Comparison of ENCODE assay signal across 1 cellular context in genomic region chr12:102119674-102120563, GRCh38.
TF ChIP-seq lines count a peak whose summit lies in the region.

TSS of gene NUP37 (minus strand) at chr12:102120114. CDS start at chr12:102118518, 1,596 bp downstream.
TSS of gene PARPBP (plus strand) at chr12:102120183. CDS start at chr12:102123889, 3,706 bp downstream.

TF ChIP-seq in HEK293, 187 proteins besides CTCF, POLR2A, EP300 and RAD21 (continued from another document and continues in another):
- TF ChIP-seq AEBP2 (tag by site-specific recombination; IDR thresholded peaks at IDR 0.05; ENCODE audit: borderline replicate concordance) = no peak
- TF ChIP-seq ELK4 (IDR thresholded peaks at IDR 0.05; ENCODE audit: borderline replicate concordance, low read depth, low read length) = no peak
- no peak for TF ChIP-seq ZNF830 (tag by site-specific recombination; IDR thresholded peaks at IDR 0.05; ENCODE audit: low read depth)
- no peak for TF ChIP-seq FEZF1 (tag by site-specific recombination; IDR thresholded peaks at IDR 0.05)
- TF ChIP-seq ZEB2 (tag by site-specific recombination; IDR thresholded peaks at IDR 0.05) = peak; percentile 91
- no peak for TF ChIP-seq HIC1 (tag by site-specific recombination; IDR thresholded peaks at IDR 0.05)
- TF ChIP-seq PBX3 (CRISPR knock-in tag; IDR thresholded peaks at IDR 0.05) = no peak
- peak; percentile 81 for TF ChIP-seq ZNF629 (tag by site-specific recombination; IDR thresholded peaks at IDR 0.05)
- TF ChIP-seq PRDM10 (tag by site-specific recombination; IDR thresholded peaks at IDR 0.05) = peak; percentile 62; the same call in 1 of the 2 replicates
- TF ChIP-seq ZNF37A (tag by site-specific recombination; IDR thresholded peaks at IDR 0.05) = no peak
- no peak for TF ChIP-seq ZSCAN5A (tag by site-specific recombination; IDR thresholded peaks at IDR 0.05)
- no peak for TF ChIP-seq ZNF777 (tag by site-specific recombination; IDR thresholded peaks at IDR 0.05; ENCODE audit: borderline replicate concordance)
- TF ChIP-seq ZNF350 (tag by site-specific recombination; IDR thresholded peaks at IDR 0.05) = no peak
- no peak for TF ChIP-seq ZNF354C (tag by site-specific recombination; IDR thresholded peaks at IDR 0.05; ENCODE audit: borderline replicate concordance, low read depth)
- peak; percentile 61; the same call in 1 of the 2 replicates for TF ChIP-seq ZNF843 (tag by site-specific recombination; IDR thresholded peaks at IDR 0.05)
- no peak for TF ChIP-seq GLI4 (tag by site-specific recombination; IDR thresholded peaks at IDR 0.05)
- no peak for TF ChIP-seq GFI1B (tag by site-specific recombination; IDR thresholded peaks at IDR 0.05)
- no peak for TF ChIP-seq ZNF121 (tag by site-specific recombination; IDR thresholded peaks at IDR 0.05)
- no peak for TF ChIP-seq ZNF366 (tag by site-specific recombination; conservative IDR thresholded peaks at IDR 0.05)
- no peak for TF ChIP-seq ZNF114 (tag by site-specific recombination; IDR thresholded peaks at IDR 0.05)
- no peak for TF ChIP-seq ZNF239 (tag by site-specific recombination; IDR thresholded peaks at IDR 0.05)
- no peak for TF ChIP-seq YY2 (tag by site-specific recombination; IDR thresholded peaks at IDR 0.05)
- TF ChIP-seq ZNF654 (tag by site-specific recombination; IDR thresholded peaks at IDR 0.05; ENCODE audit: low read depth) = no peak
- TF ChIP-seq ZNF560 (tag by site-specific recombination; IDR thresholded peaks at IDR 0.05; ENCODE audit: borderline replicate concordance) = no peak
- peak; percentile 90 for TF ChIP-seq ZNF335 (tag by site-specific recombination; conservative IDR thresholded peaks at IDR 0.05)
- TF ChIP-seq HOXD13 (CRISPR knock-in tag; IDR thresholded peaks at IDR 0.05; ENCODE audit: borderline replicate concordance) = peak; percentile 44; the same call in 1 of the 2 replicates
- peak; percentile 94 for TF ChIP-seq ZFP69B (tag by site-specific recombination; IDR thresholded peaks at IDR 0.05)
- TF ChIP-seq ATF2 (tag by site-specific recombination; IDR thresholded peaks at IDR 0.05; ENCODE audit: low read depth) = no peak
- TF ChIP-seq PRDM2 (tag by site-specific recombination; IDR thresholded peaks at IDR 0.05; ENCODE audit: borderline replicate concordance) = no peak
- no peak for TF ChIP-seq ZNF148 (tag by site-specific recombination; IDR thresholded peaks at IDR 0.05; ENCODE audit: borderline replicate concordance)
- no peak for TF ChIP-seq ZNF571 (tag by site-specific recombination; IDR thresholded peaks at IDR 0.05)
- peak; percentile 77; the same call in 1 of the 2 replicates for TF ChIP-seq ZNF639 (tag by site-specific recombination; IDR thresholded peaks at IDR 0.05)
- TF ChIP-seq KLF16 (tag by site-specific recombination; IDR thresholded peaks at IDR 0.05) = peak; percentile 58
